Comparison of ENCODE assay signal across 1 cellular context in the genomic region with DNA sequence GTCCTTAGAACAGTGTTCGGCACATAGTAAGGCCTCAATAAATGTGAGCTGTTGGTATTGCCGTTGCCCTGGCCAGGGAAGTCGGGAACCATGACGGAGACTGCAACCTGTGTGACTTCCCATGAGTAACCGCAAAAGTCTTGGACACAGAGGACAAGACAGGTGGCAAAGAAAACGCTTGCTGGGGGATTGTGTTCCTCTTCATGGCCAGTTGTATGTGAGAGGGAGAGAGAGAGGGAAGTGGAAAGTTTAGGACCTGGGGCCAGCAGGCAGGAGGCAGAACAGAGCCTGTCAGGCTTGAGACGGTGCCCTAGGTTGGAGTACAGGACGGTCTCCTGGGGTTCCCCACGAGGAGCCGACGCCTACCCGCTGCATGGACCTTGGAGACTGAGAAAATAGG.
TF ChIP-seq lines count a peak whose summit lies in the region.

No MANE protein-coding gene starts in this region.

TF ChIP-seq in HepG2, 621 proteins besides CTCF, POLR2A, EP300 and RAD21 (continued from another document):
- TF ChIP-seq, protein P1, sequence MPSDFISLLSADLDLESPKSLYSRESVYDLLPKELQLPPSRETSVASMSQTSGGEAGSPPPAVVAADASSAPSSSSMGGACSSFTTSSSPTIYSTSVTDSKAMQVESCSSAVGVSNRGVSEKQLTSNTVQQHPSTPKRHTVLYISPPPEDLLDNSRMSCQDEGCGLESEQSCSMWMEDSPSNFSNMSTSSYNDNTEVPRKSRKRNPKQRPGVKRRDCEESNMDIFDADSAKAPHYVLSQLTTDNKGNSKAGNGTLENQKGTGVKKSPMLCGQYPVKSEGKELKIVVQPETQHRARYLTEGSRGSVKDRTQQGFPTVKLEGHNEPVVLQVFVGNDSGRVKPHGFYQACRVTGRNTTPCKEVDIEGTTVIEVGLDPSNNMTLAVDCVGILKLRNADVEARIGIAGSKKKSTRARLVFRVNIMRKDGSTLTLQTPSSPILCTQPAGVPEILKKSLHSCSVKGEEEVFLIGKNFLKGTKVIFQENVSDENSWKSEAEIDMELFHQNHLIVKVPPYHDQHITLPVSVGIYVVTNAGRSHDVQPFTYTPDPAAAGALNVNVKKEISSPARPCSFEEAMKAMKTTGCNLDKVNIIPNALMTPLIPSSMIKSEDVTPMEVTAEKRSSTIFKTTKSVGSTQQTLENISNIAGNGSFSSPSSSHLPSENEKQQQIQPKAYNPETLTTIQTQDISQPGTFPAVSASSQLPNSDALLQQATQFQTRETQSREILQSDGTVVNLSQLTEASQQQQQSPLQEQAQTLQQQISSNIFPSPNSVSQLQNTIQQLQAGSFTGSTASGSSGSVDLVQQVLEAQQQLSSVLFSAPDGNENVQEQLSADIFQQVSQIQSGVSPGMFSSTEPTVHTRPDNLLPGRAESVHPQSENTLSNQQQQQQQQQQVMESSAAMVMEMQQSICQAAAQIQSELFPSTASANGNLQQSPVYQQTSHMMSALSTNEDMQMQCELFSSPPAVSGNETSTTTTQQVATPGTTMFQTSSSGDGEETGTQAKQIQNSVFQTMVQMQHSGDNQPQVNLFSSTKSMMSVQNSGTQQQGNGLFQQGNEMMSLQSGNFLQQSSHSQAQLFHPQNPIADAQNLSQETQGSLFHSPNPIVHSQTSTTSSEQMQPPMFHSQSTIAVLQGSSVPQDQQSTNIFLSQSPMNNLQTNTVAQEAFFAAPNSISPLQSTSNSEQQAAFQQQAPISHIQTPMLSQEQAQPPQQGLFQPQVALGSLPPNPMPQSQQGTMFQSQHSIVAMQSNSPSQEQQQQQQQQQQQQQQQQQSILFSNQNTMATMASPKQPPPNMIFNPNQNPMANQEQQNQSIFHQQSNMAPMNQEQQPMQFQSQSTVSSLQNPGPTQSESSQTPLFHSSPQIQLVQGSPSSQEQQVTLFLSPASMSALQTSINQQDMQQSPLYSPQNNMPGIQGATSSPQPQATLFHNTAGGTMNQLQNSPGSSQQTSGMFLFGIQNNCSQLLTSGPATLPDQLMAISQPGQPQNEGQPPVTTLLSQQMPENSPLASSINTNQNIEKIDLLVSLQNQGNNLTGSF (CRISPR knock-in tag; IDR thresholded peaks at IDR 0.05) = no peak
- TF ChIP-seq FOSL2 (CRISPR knock-in tag; IDR thresholded peaks at IDR 0.05) (no peak), ZNF446 (CRISPR knock-in tag; IDR thresholded peaks at IDR 0.05) (no peak), ZFP82 (CRISPR knock-in tag; IDR thresholded peaks at IDR 0.05; ENCODE audit: borderline replicate concordance) (no peak), MEIS2 (CRISPR knock-in tag; IDR thresholded peaks at IDR 0.05) (no peak)
